2 cellular contexts compared by ENCODE assay signal in the genomic region with DNA sequence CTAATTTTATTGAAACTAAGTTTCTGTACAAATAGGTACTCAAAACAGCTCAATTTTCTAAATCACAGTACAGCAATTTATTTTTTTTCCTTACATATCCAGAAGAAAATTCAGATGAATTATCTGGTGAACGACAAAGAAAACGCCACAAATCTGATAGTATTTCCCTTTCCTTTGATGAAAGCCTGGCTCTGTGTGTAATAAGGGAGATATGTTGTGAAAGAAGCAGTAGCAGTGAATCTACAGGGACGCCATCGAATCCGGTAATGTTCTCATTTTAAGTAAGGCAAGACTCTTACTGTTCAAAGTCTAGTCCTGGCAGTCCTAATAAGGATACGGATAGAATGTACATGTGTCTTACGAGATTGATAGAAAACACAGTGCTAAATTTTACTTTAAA.
A peak's percentile ranks its signal among the peaks of the same experiment; 100 is the strongest.
TF ChIP-seq lines count a peak whose summit lies in the region.

No MANE protein-coding gene starts in this region.

TF ChIP-seq in HepG2, 621 proteins besides CTCF, POLR2A, EP300 and RAD21:
- TF ChIP-seq POLR2AphosphoS2 (IDR thresholded peaks at IDR 0.05; ENCODE audit: low read depth, low read length) = 0 out of 2 replicates have a peak, but pooled peaks have one; percentile 60
- no peak for TF ChIP-seq SOX5 (CRISPR knock-in tag; IDR thresholded peaks at IDR 0.05; ENCODE audit: borderline replicate concordance)
- peak; percentile 18; the same call in 1 of the 2 replicates for TF ChIP-seq AKNA (CRISPR knock-in tag; IDR thresholded peaks at IDR 0.05; ENCODE audit: borderline replicate concordance)
- 0 out of 2 replicates have a peak, but pooled peaks have one; percentile 15 for TF ChIP-seq RBFOX2 (IDR thresholded peaks at IDR 0.05; ENCODE audit: low read depth, low read length)
- TF ChIP-seq, protein P1, sequence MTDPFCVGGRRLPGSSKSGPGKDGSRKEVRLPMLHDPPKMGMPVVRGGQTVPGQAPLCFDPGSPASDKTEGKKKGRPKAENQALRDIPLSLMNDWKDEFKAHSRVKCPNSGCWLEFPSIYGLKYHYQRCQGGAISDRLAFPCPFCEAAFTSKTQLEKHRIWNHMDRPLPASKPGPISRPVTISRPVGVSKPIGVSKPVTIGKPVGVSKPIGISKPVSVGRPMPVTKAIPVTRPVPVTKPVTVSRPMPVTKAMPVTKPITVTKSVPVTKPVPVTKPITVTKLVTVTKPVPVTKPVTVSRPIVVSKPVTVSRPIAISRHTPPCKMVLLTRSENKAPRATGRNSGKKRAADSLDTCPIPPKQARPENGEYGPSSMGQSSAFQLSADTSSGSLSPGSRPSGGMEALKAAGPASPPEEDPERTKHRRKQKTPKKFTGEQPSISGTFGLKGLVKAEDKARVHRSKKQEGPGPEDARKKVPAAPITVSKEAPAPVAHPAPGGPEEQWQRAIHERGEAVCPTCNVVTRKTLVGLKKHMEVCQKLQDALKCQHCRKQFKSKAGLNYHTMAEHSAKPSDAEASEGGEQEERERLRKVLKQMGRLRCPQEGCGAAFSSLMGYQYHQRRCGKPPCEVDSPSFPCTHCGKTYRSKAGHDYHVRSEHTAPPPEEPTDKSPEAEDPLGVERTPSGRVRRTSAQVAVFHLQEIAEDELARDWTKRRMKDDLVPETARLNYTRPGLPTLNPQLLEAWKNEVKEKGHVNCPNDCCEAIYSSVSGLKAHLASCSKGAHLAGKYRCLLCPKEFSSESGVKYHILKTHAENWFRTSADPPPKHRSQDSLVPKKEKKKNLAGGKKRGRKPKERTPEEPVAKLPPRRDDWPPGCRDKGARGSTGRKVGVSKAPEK (CRISPR knock-in tag; IDR thresholded peaks at IDR 0.05; ENCODE audit: borderline replicate concordance) = no peak

TF ChIP-seq in GM12878, 131 proteins besides CTCF, POLR2A, EP300 and RAD21:
- TF ChIP-seq CREB1 (IDR thresholded peaks at IDR 0.05; ENCODE audit: low read depth) (no peak), EGR1 (IDR thresholded peaks at IDR 0.05; ENCODE audit: borderline replicate concordance in 1 of 2, low read depth in 2 of 2, low read length in 2 of 2) (no peak)
TF ChIP-seq in GM12878: peak in this region for 0.
